Comparison of ENCODE assay signal across 24 cellular contexts in genomic region chr2:144329472-144329871, GRCh38.
DNase-seq lines count a peak whose midpoint lies in the region; ATAC-seq and TF ChIP-seq lines count a peak whose summit lies in the region.
"Had no signal": no experiment of that assay in that cellular context is flagged by ENCODE, and none has a peak within 500 bp of the region (broad histone marks: within the 10 kb centered on the region; RNA-seq: fewer than 3 reads in every experiment).

No MANE protein-coding gene starts in this region.

- DNase-seq in activated CD4-positive, alpha-beta T cell treated with anti-CD3 and anti-CD28 coated beads, Interleukin-2, amount 10 ng/mL, durations not matched to agents 24 days and 14 days, result no peak
- no peak for DNase-seq in activated CD4-positive, alpha-beta T cell treated with anti-CD3 and anti-CD28 coated beads, Interleukin-2, amount 50 U/mL, for 1 hour
- DNase-seq in Karpas-422 (no peak), neural crest cell (ENCODE audit: low read depth, low spot score) (no peak), HAP-1 (ENCODE audit: low spot score in 2 of 2) (no peak), colonic mucosa (no peak)
- DNase-seq in activated T-helper 2 cell treated with anti-CD3 and anti-CD28 coated beads, Interferon-gamma antibody, Interleukin-2, Interleukin-4, amounts not matched to agents 10 μg/mL and 5 μg/mL and 100 μg/mL, durations not matched to agents 14 hours and 24 hours and 36 hours (ENCODE audit: low spot score), result no peak
- no peak for DNase-seq in activated naive CD4-positive, alpha-beta T cell treated with anti-CD3 and anti-CD28 coated beads, Interleukin-2, amount 50 U/mL, for 72 hours (ENCODE audit: low spot score in 2 of 2)
- DNase-seq: activated CD4-positive, alpha-beta T cell treated with anti-CD3 and anti-CD28 coated beads, Interleukin-2, amount 50 U/mL, for 48 hours; activated T-cell treated with anti-CD3 and anti-CD28 coated beads, Interleukin-2, amount 50 U/mL, for 48 hours; COR-L47; DMS79; effector CD8-positive, alpha-beta T cell; foreskin fibroblast; left cardiac atrium; mammary epithelial cell; NCI-H1105; NCI-H1930; NCI-H526 treated with DMSO at 0.1 percent for 48 hours; T1000 had no signal

- H3K27me3 Mint-ChIP-seq in activated CD4-positive, alpha-beta T cell treated with anti-CD3 and anti-CD28 coated beads, Interleukin-2, amount 10 ng/mL, durations not matched to agents 24 days and 14 days, result peaks cover 6% of the 10 kb centered on the region
- no peaks in the 10 kb centered on the region for H3K27me3 Mint-ChIP-seq in activated T-helper 2 cell treated with anti-CD3 and anti-CD28 coated beads, Interferon-gamma antibody, Interleukin-2, Interleukin-4, amounts not matched to agents 10 μg/mL and 5 μg/mL and 100 μg/mL, durations not matched to agents 14 hours and 24 hours and 36 hours (ENCODE audit: low read depth)
- H3K27me3 Mint-ChIP-seq in neural crest cell (ENCODE audit: low read depth), result peaks cover 2% of the 10 kb centered on the region

- peak overlapping the region; percentile 85; the same call in 1 of the 2 replicates for H3K4me3 ChIP-seq in Karpas-422 (ENCODE audit: low read length)
- H3K4me3 ChIP-seq in HAP-1, result no peak overlapping the region
- H3K4me3 ChIP-seq in colonic mucosa, result no peak overlapping the region
- H3K4me3 ChIP-seq: prostate gland had no signal

- in situ Hi-C loops in HAP-1 (cut with MboI; ENCODE audit: low sequenced_read_pairs), result no loop called here

- peaks cover 61% of the 10 kb centered on the region for H3K4me1 Mint-ChIP-seq in activated CD4-positive, alpha-beta T cell treated with anti-CD3 and anti-CD28 coated beads, Interleukin-2, amount 10 ng/mL, durations not matched to agents 24 days and 14 days
- H3K4me1 Mint-ChIP-seq in activated T-helper 2 cell treated with anti-CD3 and anti-CD28 coated beads, Interferon-gamma antibody, Interleukin-2, Interleukin-4, amounts not matched to agents 10 μg/mL and 5 μg/mL and 100 μg/mL, durations not matched to agents 14 hours and 24 hours and 36 hours (ENCODE audit: low read depth), result peaks cover 63% of the 10 kb centered on the region
- H3K4me1 Mint-ChIP-seq in neural crest cell, result peaks cover 58% of the 10 kb centered on the region

- H3K9me2 ChIP-seq in Karpas-422 (replicated peaks; ENCODE audit: insufficient read depth, low read length), result no peaks in the 10 kb centered on the region

- H4K20me1 ChIP-seq in Karpas-422 (ENCODE audit: insufficient read depth, low read depth, low read length), result no peaks in the 10 kb centered on the region

- no peak for TF ChIP-seq CTCF in neural crest cell (conservative IDR thresholded peaks at IDR 0.05)
- no peak for TF ChIP-seq CTCF in colonic mucosa (IDR thresholded peaks at IDR 0.05)

- peak overlapping the region; percentile 91 for H3K4me2 ChIP-seq in Karpas-422 (ENCODE audit: low read depth, low read length, poor library complexity, severe bottlenecking)

- H3K27ac Mint-ChIP-seq in activated CD4-positive, alpha-beta T cell treated with anti-CD3 and anti-CD28 coated beads, Interleukin-2, amount 10 ng/mL, durations not matched to agents 24 days and 14 days, result peak overlapping the region; percentile 5
- H3K27ac Mint-ChIP-seq in activated T-helper 2 cell treated with anti-CD3 and anti-CD28 coated beads, Interferon-gamma antibody, Interleukin-2, Interleukin-4, amounts not matched to agents 10 μg/mL and 5 μg/mL and 100 μg/mL, durations not matched to agents 14 hours and 24 hours and 36 hours, result peak overlapping the region; percentile 82
- no peak overlapping the region for H3K27ac Mint-ChIP-seq in neural crest cell (ENCODE audit: unreplicated experiment)
- no peak overlapping the region for H3K27ac Mint-ChIP-seq in activated naive CD4-positive, alpha-beta T cell treated with anti-CD3 and anti-CD28 coated beads, Interleukin-2, amount 50 U/mL, for 72 hours
- H3K27ac Mint-ChIP-seq: type B pancreatic cell had no signal

- H3K4me3 Mint-ChIP-seq in activated CD4-positive, alpha-beta T cell treated with anti-CD3 and anti-CD28 coated beads, Interleukin-2, amount 10 ng/mL, durations not matched to agents 24 days and 14 days, result peak overlapping the region; percentile 69
- H3K4me3 Mint-ChIP-seq in activated T-helper 2 cell treated with anti-CD3 and anti-CD28 coated beads, Interferon-gamma antibody, Interleukin-2, Interleukin-4, amounts not matched to agents 10 μg/mL and 5 μg/mL and 100 μg/mL, durations not matched to agents 14 hours and 24 hours and 36 hours (ENCODE audit: low read depth), result peak overlapping the region; percentile 57
- peak overlapping the region; percentile 6 for H3K4me3 Mint-ChIP-seq in neural crest cell

- H3K9ac ChIP-seq in Karpas-422 (ENCODE audit: low read length) (peak overlapping the region; percentile 99; the same call in 1 of the 2 replicates), colonic mucosa (ENCODE audit: low read depth in 2 of 2, low read length in 2 of 2) (no peak overlapping the region)

- H3K9me3 ChIP-seq in Karpas-422 (ENCODE audit: low read length) (no peaks in the 10 kb centered on the region), HAP-1 (peaks cover 5% of the 10 kb centered on the region; the same call in 1 of the 2 replicates), colonic mucosa (no peaks in the 10 kb centered on the region)
- H3K9me3 ChIP-seq: prostate gland had no signal

- no peaks in the 10 kb centered on the region for H3K36me3 ChIP-seq in Karpas-422 (ENCODE audit: insufficient read depth, low read length)
- no peaks in the 10 kb centered on the region; the same call in 1 of the 2 replicates for H3K36me3 ChIP-seq in HAP-1 (replicated peaks)
- H3K36me3 ChIP-seq in colonic mucosa, result no peaks in the 10 kb centered on the region
- H3K36me3 ChIP-seq: prostate gland had no signal

- ATAC-seq in activated naive CD4-positive, alpha-beta T cell treated with anti-CD3 and anti-CD28 coated beads, Interleukin-2, amount 50 U/mL, for 72 hours, result no peak
- ATAC-seq: left cardiac atrium had no signal

- H2AFZ ChIP-seq in Karpas-422 (ENCODE audit: low read length), result no peak overlapping the region

- peaks cover 74% of the 10 kb centered on the region for H3K79me2 ChIP-seq in Karpas-422 (ENCODE audit: low read length)

- intact Hi-C loops in activated CD4-positive, alpha-beta T cell treated with anti-CD3 and anti-CD28 coated beads, Interleukin-2, amount 10 ng/mL, durations not matched to agents 24 days and 14 days (cut with micrococcal nuclease), result loop anchor here (10.0 kb wide), 1 partner anchor 395 kb away; no protein-coding TSS in a partner anchor
- intact Hi-C loops in activated T-helper 2 cell treated with anti-CD3 and anti-CD28 coated beads, Interferon-gamma antibody, Interleukin-2, Interleukin-4, amounts not matched to agents 10 μg/mL and 5 μg/mL and 100 μg/mL, durations not matched to agents 14 hours and 24 hours and 36 hours (cut with micrococcal nuclease), result loop anchor here (5.0 to 10.0 kb wide), 3 partner anchors 243 to 1075 kb away; no protein-coding TSS in a partner anchor
- intact Hi-C loops in colonic mucosa (cut with DNase I), result no loop called here

- H3K9me3 Mint-ChIP-seq in activated CD4-positive, alpha-beta T cell treated with anti-CD3 and anti-CD28 coated beads, Interleukin-2, amount 10 ng/mL, durations not matched to agents 24 days and 14 days, result no peaks in the 10 kb centered on the region
- H3K9me3 Mint-ChIP-seq in activated T-helper 2 cell treated with anti-CD3 and anti-CD28 coated beads, Interferon-gamma antibody, Interleukin-2, Interleukin-4, amounts not matched to agents 10 μg/mL and 5 μg/mL and 100 μg/mL, durations not matched to agents 14 hours and 24 hours and 36 hours, result no peaks in the 10 kb centered on the region
- H3K9me3 Mint-ChIP-seq in neural crest cell, result peaks cover 3% of the 10 kb centered on the region
- no peaks in the 10 kb centered on the region for H3K9me3 Mint-ChIP-seq in activated naive CD4-positive, alpha-beta T cell treated with anti-CD3 and anti-CD28 coated beads, Interleukin-2, amount 50 U/mL, for 72 hours

- peaks cover 26% of the 10 kb centered on the region for H3K36me3 Mint-ChIP-seq in activated CD4-positive, alpha-beta T cell treated with anti-CD3 and anti-CD28 coated beads, Interleukin-2, amount 10 ng/mL, durations not matched to agents 24 days and 14 days (ENCODE audit: low read depth)
- peaks cover 39% of the 10 kb centered on the region for H3K36me3 Mint-ChIP-seq in activated T-helper 2 cell treated with anti-CD3 and anti-CD28 coated beads, Interferon-gamma antibody, Interleukin-2, Interleukin-4, amounts not matched to agents 10 μg/mL and 5 μg/mL and 100 μg/mL, durations not matched to agents 14 hours and 24 hours and 36 hours (ENCODE audit: low read depth)
- peaks cover 3% of the 10 kb centered on the region for H3K36me3 Mint-ChIP-seq in neural crest cell (ENCODE audit: low read depth)
- peaks cover 17 to 29% of the 10 kb centered on the region in 2 donors for H3K36me3 Mint-ChIP-seq in activated naive CD4-positive, alpha-beta T cell treated with anti-CD3 and anti-CD28 coated beads, Interleukin-2, amount 50 U/mL, for 72 hours

- H3K27me3 ChIP-seq in Karpas-422 (ENCODE audit: low read length) (no peaks in the 10 kb centered on the region), HAP-1 (ENCODE audit: low read depth) (no peaks in the 10 kb centered on the region), colonic mucosa (no peaks in the 10 kb centered on the region)

- peak overlapping the region; percentile 38; the same call in 1 of the 2 replicates for H3K27ac ChIP-seq in Karpas-422 (ENCODE audit: low read length)
- H3K27ac ChIP-seq in colonic mucosa, result no peak overlapping the region
- H3K27ac ChIP-seq: HL-60, prostate gland, RWPE1 had no signal

- H3K4me1 ChIP-seq in Karpas-422 (ENCODE audit: low read length) (peaks cover 71% of the 10 kb centered on the region), HAP-1 (peaks cover 40% of the 10 kb centered on the region), colonic mucosa (peaks cover 4% of the 10 kb centered on the region)
- H3K4me1 ChIP-seq: prostate gland had no signal

Comparison
In these comparisons a context has a peak if more than half of its experiments do, and no peak if none do; other contexts are left out.
1. H3K27ac Mint-ChIP-seq: peak in activated CD4-positive, alpha-beta T cell treated with anti-CD3 and anti-CD28 coated beads, Interleukin-2, amount 10 ng/mL, durations not matched to agents 24 days and 14 days (single experiment) and activated T-helper 2 cell treated with anti-CD3 and anti-CD28 coated beads, Interferon-gamma antibody, Interleukin-2, Interleukin-4, amounts not matched to agents 10 μg/mL and 5 μg/mL and 100 μg/mL, durations not matched to agents 14 hours and 24 hours and 36 hours (single experiment); none in neural crest cell (single experiment) and activated naive CD4-positive, alpha-beta T cell treated with anti-CD3 and anti-CD28 coated beads, Interleukin-2, amount 50 U/mL, for 72 hours (0 of 2).
2. H3K4me3 Mint-ChIP-seq: peak in every context shown above with its lines; median percentile 69 in activated CD4-positive, alpha-beta T cell treated with anti-CD3 and anti-CD28 coated beads, Interleukin-2, amount 10 ng/mL, durations not matched to agents 24 days and 14 days; 57 in activated T-helper 2 cell treated with anti-CD3 and anti-CD28 coated beads, Interferon-gamma antibody, Interleukin-2, Interleukin-4, amounts not matched to agents 10 μg/mL and 5 μg/mL and 100 μg/mL, durations not matched to agents 14 hours and 24 hours and 36 hours; 6 in neural crest cell.